16 cellular contexts compared by ENCODE assay signal in the genomic region with DNA sequence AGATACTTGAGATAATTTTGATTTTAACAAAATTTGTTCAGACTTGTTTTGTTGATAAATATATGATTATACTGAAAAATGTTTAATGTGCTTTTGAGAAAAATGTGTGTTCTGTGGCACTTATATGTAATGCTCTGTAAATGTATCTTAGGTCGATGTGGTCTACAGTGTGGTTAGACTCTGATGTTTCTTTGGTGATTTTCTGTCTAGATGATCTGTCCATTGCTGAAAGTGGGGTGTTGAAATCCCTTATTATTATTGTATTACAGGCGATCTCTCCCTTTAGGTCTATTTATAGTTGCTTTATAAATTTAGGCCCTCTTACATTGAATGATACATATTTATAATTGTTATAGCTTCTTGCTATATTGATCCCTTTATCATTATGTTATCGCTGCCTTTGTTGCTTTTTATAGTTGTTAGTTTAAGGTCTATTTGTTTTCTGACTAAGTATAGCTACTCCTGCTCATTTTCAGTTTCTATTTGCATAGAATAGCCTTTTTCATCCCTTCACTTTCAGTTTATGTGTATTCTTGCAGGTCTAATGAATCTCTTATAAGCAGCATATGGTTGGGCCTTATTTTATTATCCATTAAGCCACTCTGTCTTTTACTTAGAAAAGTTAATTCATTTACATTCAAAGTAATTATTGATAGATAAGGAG.
DNase-seq lines count a peak whose midpoint lies in the region; ATAC-seq, FAIRE-seq and TF ChIP-seq lines count a peak whose summit lies in the region.
"Had no signal": no experiment of that assay in that cellular context is flagged by ENCODE, and none has a peak within 500 bp of the region (broad histone marks: within the 10 kb centered on the region; RNA-seq: fewer than 3 reads in every experiment).

No MANE protein-coding gene starts in this region.

- no peak for TF ChIP-seq POLR2A in GM12892 (IDR thresholded peaks at IDR 0.05; ENCODE audit: low read depth, low read length)

- H3K27ac ChIP-seq in effector memory CD4-positive, alpha-beta T cell (ENCODE audit: insufficient read depth, low read length, poor library complexity, severe bottlenecking): no peak overlapping the region
- H3K27ac ChIP-seq: gastroesophageal sphincter, HL-60, neutrophil had no signal

- DNase-seq in GM12892 (ENCODE audit: insufficient read length): no peak
- no peak for DNase-seq in anterior cingulate cortex (lab: John Stamatoyannopoulos, UW)
- DNase-seq in hepatic stellate cell (ENCODE audit: low spot score): no peak
- no peak for DNase-seq in effector memory CD4-positive, alpha-beta T cell
- DNase-seq in C1 segment of cervical spinal cord (lab: John Stamatoyannopoulos, UW): no peak
- DNase-seq: activated naive CD8-positive, alpha-beta T cell treated with anti-CD3 and anti-CD28 coated beads, Interleukin-2, amount 10 ng/mL, durations not matched to agents 7 days and 5 days; NCI-H69 had no signal

- no peaks in the 10 kb centered on the region for H3K9me3 ChIP-seq in effector memory CD4-positive, alpha-beta T cell (ENCODE audit: control insufficient read depth, low read length)
- H3K9me3 ChIP-seq: neutrophil had no signal

- no peaks in the 10 kb centered on the region for H3K27me3 ChIP-seq in effector memory CD4-positive, alpha-beta T cell (replicated peaks; ENCODE audit: control insufficient read depth, insufficient read depth, low read length, poor library complexity, severe bottlenecking)
- H3K27me3 ChIP-seq: gastroesophageal sphincter, neutrophil had no signal

- H3K36me3 ChIP-seq in effector memory CD4-positive, alpha-beta T cell (ENCODE audit: control insufficient read depth, insufficient read depth, low read length): no peaks in the 10 kb centered on the region
- H3K36me3 ChIP-seq: gastroesophageal sphincter, neutrophil had no signal

- no peaks in the 10 kb centered on the region for H3K4me1 ChIP-seq in effector memory CD4-positive, alpha-beta T cell (ENCODE audit: control insufficient read depth, insufficient read depth, low read length, poor library complexity, severe bottlenecking)
- H3K4me1 ChIP-seq: gastroesophageal sphincter had no signal

- no peak overlapping the region for H3K4me3 ChIP-seq in effector memory CD4-positive, alpha-beta T cell (ENCODE audit: insufficient read depth, low read depth, low read length, poor library complexity, severe bottlenecking)
- H3K4me3 ChIP-seq: gastroesophageal sphincter had no signal

- ATAC-seq in GM19395 (IDR thresholded peaks at IDR 0.05; ENCODE audit: unreplicated experiment): peak; percentile 98
- ATAC-seq in HG02678 (IDR thresholded peaks at IDR 0.05; ENCODE audit: unreplicated experiment): peak; percentile 99
- peak; percentile 99 for ATAC-seq in HG03378 (IDR thresholded peaks at IDR 0.05; ENCODE audit: unreplicated experiment)
- ATAC-seq: gastroesophageal sphincter, left lobe of liver, SK-N-SH treated with all-trans-retinoic acid at 6 μM for 48 hours had no signal

- FAIRE-seq in GM12892 (lab: Jason Lieb, UNC): peak; percentile 79
- FAIRE-seq: G401.6 had no signal
